In genomic region chr16:30926937-30927788, GRCh38 we compare ENCODE assay signal across 8 cellular contexts. TPM values are rescaled to one million over a fixed set of nuclear protein-coding genes. Genes with fewer than 3 reads are reported as not detected.
DNase-seq lines count a peak whose midpoint lies in the region; ATAC-seq and TF ChIP-seq lines count a peak whose summit lies in the region.
"Had no signal": no experiment of that assay in that cellular context is flagged by ENCODE, and none has a peak within 500 bp of the region (broad histone marks: within the 10 kb centered on the region; RNA-seq: fewer than 3 reads in every experiment).

No MANE protein-coding gene starts in this region.

- H3K4me3 ChIP-seq in H7 (ENCODE audit: insufficient read depth, low read depth, low read length): no peak overlapping the region

- no peaks in the 10 kb centered on the region for H3K9me3 Mint-ChIP-seq in activated T-helper 1 cell treated with anti-CD3 and anti-CD28 coated beads, Interleukin-12 subunit alpha, Interleukin-12 subunit beta, Interleukin-2, Interleukin-4 antibody, amounts not matched to agents 30 ng/mL and 10 ng/mL and 1 ng/mL, durations not matched to agents 14 hours and 24 hours and 36 hours
- H3K9me3 Mint-ChIP-seq in nephron progenitor cell: no peaks in the 10 kb centered on the region
- no peaks in the 10 kb centered on the region for H3K9me3 Mint-ChIP-seq in activated CD8-positive, alpha-beta memory T cell treated with anti-CD3 and anti-CD28 coated beads, Interleukin-2, amount 10 ng/mL, durations not matched to agents 7 days and 5 days (ENCODE audit: low read depth)
- H3K9me3 Mint-ChIP-seq: CD8-positive, alpha-beta T cell; naive thymus-derived CD8-positive, alpha-beta T cell had no signal

- H3K27me3 ChIP-seq in H7 (ENCODE audit: control insufficient read depth, insufficient read depth, low read length): no peaks in the 10 kb centered on the region

- DNase-seq in H7 (peak; percentile 19), nephron progenitor cell (no peak), SK-N-DZ (ENCODE audit: low spot score) (no peak)
- no peak for DNase-seq in activated T-helper 1 cell treated with anti-CD3 and anti-CD28 coated beads, Interleukin-12 subunit alpha, Interleukin-12 subunit beta, Interleukin-2, Interleukin-4 antibody, amounts not matched to agents 30 ng/mL and 10 ng/mL and 1 ng/mL, durations not matched to agents 14 hours and 24 hours and 36 hours (ENCODE audit: low spot score)
- no peak for DNase-seq in activated naive CD4-positive, alpha-beta T cell treated with Interleukin-2 at 50 U/mL for 16 hours
- no peak for DNase-seq in activated CD8-positive, alpha-beta memory T cell treated with anti-CD3 and anti-CD28 coated beads, Interleukin-2, amount 10 ng/mL, durations not matched to agents 7 days and 5 days

- no peaks in the 10 kb centered on the region for H3K27me3 Mint-ChIP-seq in activated T-helper 1 cell treated with anti-CD3 and anti-CD28 coated beads, Interleukin-12 subunit alpha, Interleukin-12 subunit beta, Interleukin-2, Interleukin-4 antibody, amounts not matched to agents 30 ng/mL and 10 ng/mL and 1 ng/mL, durations not matched to agents 14 hours and 24 hours and 36 hours (ENCODE audit: insufficient read depth)
- H3K27me3 Mint-ChIP-seq in nephron progenitor cell (ENCODE audit: low read depth, poor library complexity): no peaks in the 10 kb centered on the region
- H3K27me3 Mint-ChIP-seq in activated CD8-positive, alpha-beta memory T cell treated with anti-CD3 and anti-CD28 coated beads, Interleukin-2, amount 10 ng/mL, durations not matched to agents 7 days and 5 days: no peaks in the 10 kb centered on the region
- H3K27me3 Mint-ChIP-seq: naive thymus-derived CD8-positive, alpha-beta T cell had no signal

- peak overlapping the region; percentile 76 for H3K4me3 Mint-ChIP-seq in activated T-helper 1 cell treated with anti-CD3 and anti-CD28 coated beads, Interleukin-12 subunit alpha, Interleukin-12 subunit beta, Interleukin-2, Interleukin-4 antibody, amounts not matched to agents 30 ng/mL and 10 ng/mL and 1 ng/mL, durations not matched to agents 14 hours and 24 hours and 36 hours
- H3K4me3 Mint-ChIP-seq in nephron progenitor cell: peak overlapping the region; percentile 78
- H3K4me3 Mint-ChIP-seq in activated CD8-positive, alpha-beta memory T cell treated with anti-CD3 and anti-CD28 coated beads, Interleukin-2, amount 10 ng/mL, durations not matched to agents 7 days and 5 days: no peak overlapping the region

- intact Hi-C loops in activated T-helper 1 cell treated with anti-CD3 and anti-CD28 coated beads, Interleukin-12 subunit alpha, Interleukin-12 subunit beta, Interleukin-2, Interleukin-4 antibody, amounts not matched to agents 30 ng/mL and 10 ng/mL and 1 ng/mL, durations not matched to agents 14 hours and 24 hours and 36 hours (cut with micrococcal nuclease): no loop called here

- peaks cover 6% of the 10 kb centered on the region for H3K4me1 Mint-ChIP-seq in activated T-helper 1 cell treated with anti-CD3 and anti-CD28 coated beads, Interleukin-12 subunit alpha, Interleukin-12 subunit beta, Interleukin-2, Interleukin-4 antibody, amounts not matched to agents 30 ng/mL and 10 ng/mL and 1 ng/mL, durations not matched to agents 14 hours and 24 hours and 36 hours (ENCODE audit: low read depth)
- H3K4me1 Mint-ChIP-seq in nephron progenitor cell: peaks cover 25% of the 10 kb centered on the region
- peaks cover 19% of the 10 kb centered on the region for H3K4me1 Mint-ChIP-seq in activated CD8-positive, alpha-beta memory T cell treated with anti-CD3 and anti-CD28 coated beads, Interleukin-2, amount 10 ng/mL, durations not matched to agents 7 days and 5 days

- peak overlapping the region; percentile 40 for H3K27ac Mint-ChIP-seq in activated T-helper 1 cell treated with anti-CD3 and anti-CD28 coated beads, Interleukin-12 subunit alpha, Interleukin-12 subunit beta, Interleukin-2, Interleukin-4 antibody, amounts not matched to agents 30 ng/mL and 10 ng/mL and 1 ng/mL, durations not matched to agents 14 hours and 24 hours and 36 hours
- H3K27ac Mint-ChIP-seq in nephron progenitor cell: peak overlapping the region; percentile 69
- no peak overlapping the region for H3K27ac Mint-ChIP-seq in activated CD8-positive, alpha-beta memory T cell treated with anti-CD3 and anti-CD28 coated beads, Interleukin-2, amount 10 ng/mL, durations not matched to agents 7 days and 5 days

- no peak for ATAC-seq in activated CD8-positive, alpha-beta memory T cell treated with anti-CD3 and anti-CD28 coated beads, Interleukin-2, amount 10 ng/mL, durations not matched to agents 7 days and 5 days
- ATAC-seq: CD8-positive, alpha-beta T cell had no signal

- CTCF ChIA-PET in activated CD8-positive, alpha-beta memory T cell treated with anti-CD3 and anti-CD28 coated beads, Interleukin-2, amount 10 ng/mL, durations not matched to agents 7 days and 5 days (lab: Charles Lee): interaction anchor here (1.0 to 5.3 kb wide), 2 partner anchors 16 to 25 kb away, joined by 3 to 38 read pairs; no protein-coding TSS in a partner anchor

- peaks cover 17% of the 10 kb centered on the region for H3K36me3 ChIP-seq in H7 (replicated peaks; ENCODE audit: control insufficient read depth, insufficient read depth, low read length)

- H3K36me3 Mint-ChIP-seq in activated T-helper 1 cell treated with anti-CD3 and anti-CD28 coated beads, Interleukin-12 subunit alpha, Interleukin-12 subunit beta, Interleukin-2, Interleukin-4 antibody, amounts not matched to agents 30 ng/mL and 10 ng/mL and 1 ng/mL, durations not matched to agents 14 hours and 24 hours and 36 hours (ENCODE audit: low read depth): peaks cover 10% of the 10 kb centered on the region
- H3K36me3 Mint-ChIP-seq in nephron progenitor cell (ENCODE audit: low read depth): peaks cover 19% of the 10 kb centered on the region
- peaks cover 4% of the 10 kb centered on the region for H3K36me3 Mint-ChIP-seq in activated CD8-positive, alpha-beta memory T cell treated with anti-CD3 and anti-CD28 coated beads, Interleukin-2, amount 10 ng/mL, durations not matched to agents 7 days and 5 days

- no peak for TF ChIP-seq CTCF in nephron progenitor cell (IDR thresholded peaks at IDR 0.05)

RNA-seq across cellular contexts. Expression of gene FBXL19, which starts 3.8 kb away (rescaled TPM):
- total RNA-seq in H7 (2014; rRNA removed; shearing (Covaris generic)): 78.3 and 89.8 TPM in 2 replicates
- 32.7 and 33.2 TPM in 2 replicates for total RNA-seq in activated T-helper 1 cell treated with anti-CD3 and anti-CD28 coated beads, Interleukin-12 subunit alpha, Interleukin-12 subunit beta, Interleukin-2, Interleukin-4 antibody, amounts not matched to agents 30 ng/mL and 10 ng/mL and 1 ng/mL, durations not matched to agents 14 hours and 24 hours and 36 hours
- 29.6 and 48.9 TPM in 2 replicates for polyA plus RNA-seq in SK-N-DZ (2014; cell fraction: cytosol; rRNA removed)
- 36.6 and 41.0 TPM in 2 replicates for polyA plus RNA-seq in SK-N-DZ (2014; cell fraction: nucleus; rRNA removed)
- total RNA-seq in activated CD8-positive, alpha-beta memory T cell treated with anti-CD3 and anti-CD28 coated beads, Interleukin-2, amount 10 ng/mL, durations not matched to agents 7 days and 5 days: 10 to 100 TPM; 26.1 to 29.2 TPM

RNA-seq across cellular contexts. Expression of gene ORAI3, which starts 21.7 kb away (rescaled TPM):
- total RNA-seq in H7 (2014; rRNA removed; shearing (Covaris generic)): 15.3 and 18.4 TPM in 2 replicates
- total RNA-seq in activated T-helper 1 cell treated with anti-CD3 and anti-CD28 coated beads, Interleukin-12 subunit alpha, Interleukin-12 subunit beta, Interleukin-2, Interleukin-4 antibody, amounts not matched to agents 30 ng/mL and 10 ng/mL and 1 ng/mL, durations not matched to agents 14 hours and 24 hours and 36 hours: 11.1 and 11.5 TPM in 2 replicates
- 5.0 and 6.2 TPM in 2 replicates for polyA plus RNA-seq in SK-N-DZ (2014; cell fraction: cytosol; rRNA removed)
- 1.1 and 7.3 TPM in 2 replicates for polyA plus RNA-seq in SK-N-DZ (2014; cell fraction: nucleus; rRNA removed)
- 10 to 100 TPM; 19.5 to 20.5 TPM for total RNA-seq in activated CD8-positive, alpha-beta memory T cell treated with anti-CD3 and anti-CD28 coated beads, Interleukin-2, amount 10 ng/mL, durations not matched to agents 7 days and 5 days

RNA-seq across cellular contexts. Expression of gene SETD1A, which starts 30.4 kb away (rescaled TPM):
- 4.1 and 5.0 TPM in 2 replicates for total RNA-seq in H7 (2014; rRNA removed; shearing (Covaris generic))
- 34.0 and 38.8 TPM in 2 replicates for total RNA-seq in activated T-helper 1 cell treated with anti-CD3 and anti-CD28 coated beads, Interleukin-12 subunit alpha, Interleukin-12 subunit beta, Interleukin-2, Interleukin-4 antibody, amounts not matched to agents 30 ng/mL and 10 ng/mL and 1 ng/mL, durations not matched to agents 14 hours and 24 hours and 36 hours
- polyA plus RNA-seq in SK-N-DZ (2014; cell fraction: cytosol; rRNA removed): 4.9 and 5.6 TPM in 2 replicates
- polyA plus RNA-seq in SK-N-DZ (2014; cell fraction: nucleus; rRNA removed): 6.9 and 10.6 TPM in 2 replicates
- total RNA-seq in activated CD8-positive, alpha-beta memory T cell treated with anti-CD3 and anti-CD28 coated beads, Interleukin-2, amount 10 ng/mL, durations not matched to agents 7 days and 5 days: 10 to 100 TPM; 23.9 to 26.4 TPM

RNA-seq across cellular contexts. Expression of gene CTF1, which starts 30.7 kb away (rescaled TPM):
- 2.0 TPM in 2 replicates for total RNA-seq in H7 (2014; rRNA removed; shearing (Covaris generic))
- total RNA-seq in activated T-helper 1 cell treated with anti-CD3 and anti-CD28 coated beads, Interleukin-12 subunit alpha, Interleukin-12 subunit beta, Interleukin-2, Interleukin-4 antibody, amounts not matched to agents 30 ng/mL and 10 ng/mL and 1 ng/mL, durations not matched to agents 14 hours and 24 hours and 36 hours: 0.23 and 0.29 TPM in 2 replicates
- polyA plus RNA-seq in SK-N-DZ (2014; cell fraction: cytosol; rRNA removed): 0.10 and 0.60 TPM in 2 replicates
- polyA plus RNA-seq in SK-N-DZ (2014; cell fraction: nucleus; rRNA removed): 0.13 TPM in 1 of 2 replicates, not detected in the other
- under 1 TPM; 0.35 to 0.47 TPM for total RNA-seq in activated CD8-positive, alpha-beta memory T cell treated with anti-CD3 and anti-CD28 coated beads, Interleukin-2, amount 10 ng/mL, durations not matched to agents 7 days and 5 days
- total RNA-seq: CD8-positive, alpha-beta T cell had no signal

RNA-seq across cellular contexts. Expression of gene BCL7C, which starts 33.3 kb away (rescaled TPM):
- 16.4 and 35.5 TPM in 2 replicates for total RNA-seq in H7 (2014; rRNA removed; shearing (Covaris generic))
- total RNA-seq in activated T-helper 1 cell treated with anti-CD3 and anti-CD28 coated beads, Interleukin-12 subunit alpha, Interleukin-12 subunit beta, Interleukin-2, Interleukin-4 antibody, amounts not matched to agents 30 ng/mL and 10 ng/mL and 1 ng/mL, durations not matched to agents 14 hours and 24 hours and 36 hours: 23.1 and 25.3 TPM in 2 replicates
- polyA plus RNA-seq in SK-N-DZ (2014; cell fraction: cytosol; rRNA removed): 21.8 and 27.0 TPM in 2 replicates
- polyA plus RNA-seq in SK-N-DZ (2014; cell fraction: nucleus; rRNA removed): 14.7 and 24.2 TPM in 2 replicates
- total RNA-seq in activated CD8-positive, alpha-beta memory T cell treated with anti-CD3 and anti-CD28 coated beads, Interleukin-2, amount 10 ng/mL, durations not matched to agents 7 days and 5 days: 10 to 100 TPM; 25.6 to 26.8 TPM
